Comparison of ENCODE assay signal across 9 cellular contexts in genomic region chr5:78483809-78484521, GRCh38.
DNase-seq lines count a peak whose midpoint lies in the region; ATAC-seq and TF ChIP-seq lines count a peak whose summit lies in the region.
"Had no signal": no experiment of that assay in that cellular context is flagged by ENCODE, and none has a peak within 500 bp of the region (broad histone marks: within the 10 kb centered on the region; RNA-seq: fewer than 3 reads in every experiment).

No MANE protein-coding gene starts in this region.

- no peak overlapping the region for H3K4me3 ChIP-seq in coronary artery
- no peak overlapping the region for H3K4me3 ChIP-seq in tibial artery
- H3K4me3 ChIP-seq: thoracic aorta had no signal

- ATAC-seq in GM18870 (IDR thresholded peaks at IDR 0.05; ENCODE audit: unreplicated experiment) (peak; percentile 92), HG03060 (IDR thresholded peaks at IDR 0.05; ENCODE audit: low read depth, unreplicated experiment) (peak; percentile 80)

- H3K36me3 ChIP-seq in tibial artery = peaks cover 9 to 26% (median 9%) of the 10 kb centered on the region in 3 donors

- H3K27ac ChIP-seq in coronary artery = peak overlapping the region in 1 of 2 donors; percentile 57
- peak overlapping the region in 1 of 2 donors; percentile 16 for H3K27ac ChIP-seq in tibial artery
- no peak overlapping the region for H3K27ac ChIP-seq in caudate nucleus (ENCODE audit: low read depth, low read length)

- H3K27me3 ChIP-seq in tibial artery = no peaks in the 10 kb centered on the region

- H3K9me3 ChIP-seq in tibial artery = no peaks in the 10 kb centered on the region
- H3K9me3 ChIP-seq: thoracic aorta had no signal

- peaks cover 0 to 21% (median 6%) of the 10 kb centered on the region in 4 donors for H3K4me1 ChIP-seq in tibial artery

- no peak for TF ChIP-seq CTCF in coronary artery (IDR thresholded peaks at IDR 0.05)
- no peak for TF ChIP-seq CTCF in tibial artery (IDR thresholded peaks at IDR 0.05)

- peak; percentile 98 for DNase-seq in SKM-1 (lab: John Stamatoyannopoulos, UW; ENCODE audit: unreplicated experiment)
- peak; percentile 49 for DNase-seq in inferior parietal cortex (ENCODE audit: extremely low spot score)
- DNase-seq in coronary artery (ENCODE audit: low spot score) = no peak
- DNase-seq in cerebellum (ENCODE audit: low spot score) = no peak
- no peak for DNase-seq in tibial artery
- no peak for DNase-seq in caudate nucleus (lab: John Stamatoyannopoulos, UW)

- intact Hi-C loops in tibial artery (cut with DNase I; ENCODE audit: low total_unique reads) = no loop called here

Comparison
In these comparisons a context has a peak if more than half of its experiments do, and no peak if none do; other contexts are left out.
1. DNase-seq: peak in SKM-1 (single experiment) and inferior parietal cortex (single experiment); none in coronary artery (single experiment), cerebellum (single experiment), tibial artery (0 of 2) and caudate nucleus (0 of 61).